28 cellular contexts compared by ENCODE assay signal in the genomic region with DNA sequence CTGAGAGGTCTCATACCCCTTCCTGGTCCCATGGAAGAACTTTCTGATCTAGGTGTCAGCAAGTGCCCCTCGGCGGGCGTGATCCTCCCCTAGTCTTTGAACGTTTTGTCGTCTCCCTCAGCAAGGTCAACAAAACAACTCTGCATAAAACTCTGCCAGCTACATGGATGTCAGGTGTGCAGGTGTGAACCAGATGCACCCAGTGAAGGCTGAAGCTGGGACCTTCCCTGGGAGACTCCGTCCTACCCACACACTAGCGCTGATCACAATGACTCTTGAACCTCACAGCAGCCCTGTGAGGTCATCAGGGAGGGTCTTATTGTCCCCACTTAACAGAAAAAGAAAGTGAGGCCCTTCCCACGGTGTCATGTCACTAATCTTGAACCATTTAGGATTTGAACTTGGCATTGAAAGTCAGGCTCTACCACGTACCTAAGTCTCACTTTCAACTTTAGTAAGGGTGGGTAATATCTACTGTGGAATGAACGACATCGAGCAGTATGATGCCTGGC.
"Had no signal": no experiment of that assay in that cellular context is flagged by ENCODE, and none has a peak within 500 bp of the region (broad histone marks: within the 10 kb centered on the region; RNA-seq: fewer than 3 reads in every experiment).

No MANE protein-coding gene starts in this region.

- DNase-seq: hippocampal formation; kidney glomerular epithelial cell; left cardiac atrium; left lung; lower lobe of right lung; mesendoderm; naive B cell; natural killer cell; nephron progenitor cell; occipital lobe; ovary; stimulated activated CD4-positive, alpha-beta T cell treated with anti-CD3 and anti-CD28 coated beads, Interleukin-12 subunit alpha, Interleukin-12 subunit beta, amount 100 ng/mL, for 4 hours; stimulated activated CD4-positive, alpha-beta T cell treated with anti-CD3 and anti-CD28 coated beads, Interleukin-15, amount 100 ng/mL, for 24 hours; stimulated activated CD4-positive, alpha-beta T cell treated with anti-CD3 and anti-CD28 coated beads, Interleukin-4, amount 100 ng/mL, for 24 hours; stimulated activated naive CD4-positive, alpha-beta T cell; stomach; testis; thyroid gland; transverse colon; upper lobe of left lung had no signal

- H2AFZ ChIP-seq: neural progenitor cell had no signal

- H3K27ac ChIP-seq: left lung, lower lobe of right lung, neural progenitor cell, neutrophil, ovary, right atrium auricular region, skin epidermis, stomach, testis, thyroid gland, transverse colon, upper lobe of left lung, vagina had no signal

- H3K36me3 ChIP-seq: left lung, neural progenitor cell, neutrophil, ovary, right atrium auricular region, transverse colon, upper lobe of left lung, vagina had no signal

- H3K4me2 ChIP-seq: neural progenitor cell had no signal

- FAIRE-seq: keratinocyte had no signal

- H3K9ac ChIP-seq: neural progenitor cell had no signal

- H3K4me1 ChIP-seq: left lung, lower lobe of right lung, neural progenitor cell, right atrium auricular region, stomach, testis, thyroid gland, transverse colon, upper lobe of left lung had no signal

- H3K27me3 ChIP-seq: left lung, neural progenitor cell, neutrophil, ovary, right atrium auricular region, stomach, testis, thyroid gland, transverse colon, upper lobe of left lung, vagina had no signal

- H3K9me3 ChIP-seq: left lung, lower lobe of right lung, neutrophil, ovary, right atrium auricular region, stomach, testis, thyroid gland, transverse colon, upper lobe of left lung, vagina had no signal

- ATAC-seq: left cardiac atrium; left lung; lower lobe of right lung; natural killer cell; sciatic nerve; stimulated activated effector memory CD8-positive, alpha-beta T cell treated with anti-CD3 and anti-CD28 coated beads, Interleukin-12 subunit alpha, Interleukin-12 subunit beta, amount 100 ng/mL, for 72 hours had no signal

- H3K4me3 ChIP-seq: left lung, lower lobe of right lung, neural progenitor cell, ovary, right atrium auricular region, skin epidermis, stomach, testis, thyroid gland, transverse colon, upper lobe of left lung, vagina had no signal
